In the genomic region with DNA sequence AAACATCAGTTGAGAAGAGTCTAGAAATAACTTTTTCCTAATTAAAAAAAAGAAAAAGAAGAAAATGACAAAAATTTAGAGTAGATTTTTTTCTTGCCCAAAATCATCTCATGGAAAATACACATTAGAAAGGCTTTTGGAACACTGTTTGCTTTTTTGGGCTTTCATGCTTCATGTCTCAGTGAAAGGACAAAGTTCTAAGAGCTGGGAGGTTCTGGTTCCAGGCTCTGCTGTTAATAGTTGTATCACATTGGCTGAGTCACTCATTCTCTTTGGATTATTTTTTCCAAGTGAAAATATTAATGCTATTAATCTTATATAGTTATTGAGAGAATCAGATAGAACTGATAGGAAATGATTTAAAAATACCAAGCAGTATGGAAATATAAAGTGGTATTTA, we compare ENCODE assay signal across 24 cellular contexts. TPM values are rescaled to one million over a fixed set of nuclear protein-coding genes. Genes with fewer than 3 reads are reported as not detected.
DNase-seq lines count a peak whose midpoint lies in the region; ATAC-seq, FAIRE-seq and TF ChIP-seq lines count a peak whose summit lies in the region.
"Had no signal": no experiment of that assay in that cellular context is flagged by ENCODE, and none has a peak within 500 bp of the region (broad histone marks: within the 10 kb centered on the region; RNA-seq: fewer than 3 reads in every experiment).

No MANE protein-coding gene starts in this region.

- no peak overlapping the region for H3K4me3 ChIP-seq in liver (ENCODE audit: low read depth in 1 of 3, low read length in 3 of 3)
- no peak overlapping the region for H3K4me3 ChIP-seq in HepG2 (replicated peaks in 1 of 3; ENCODE audit: insufficient read depth in 1 of 3, low read depth in 2 of 3, low read length in 3 of 3)
- no peak overlapping the region for H3K4me3 ChIP-seq in right atrium auricular region
- H3K4me3 ChIP-seq in smooth muscle cell, result no peak overlapping the region
- H3K4me3 ChIP-seq in CD4-positive, alpha-beta memory T cell (ENCODE audit: low read length in 2 of 2), result no peak overlapping the region
- H3K4me3 ChIP-seq in small intestine (ENCODE audit: low read depth in 1 of 2, low read length in 2 of 2), result no peak overlapping the region
- H3K4me3 ChIP-seq: SJSA1 had no signal

- H3K4me1 Mint-ChIP-seq in CD4-positive, alpha-beta memory T cell, result no peaks in the 10 kb centered on the region

- TF ChIP-seq EP300 in HepG2 (IDR thresholded peaks at IDR 0.05; ENCODE audit: low read depth in 2 of 2, low read length in 2 of 2) (no peak), HepG2 (CRISPR knock-in tag; IDR thresholded peaks at IDR 0.05; ENCODE audit: borderline replicate concordance) (no peak)

- POLR2A ChIA-PET in HepG2 (lab: Yijun Ruan, JAX), result no interaction called here
- POLR2A ChIA-PET in CD4-positive, alpha-beta memory T cell (lab: Charles Lee; ENCODE audit: partially characterized antibody), result no interaction called here

- H3F3A ChIP-seq in smooth muscle cell (ENCODE audit: low read depth), result no peaks in the 10 kb centered on the region

- no peaks in the 10 kb centered on the region for H3K27me3 ChIP-seq in liver (ENCODE audit: control insufficient read depth in 4 of 4, insufficient read depth in 4 of 4, low read length in 3 of 4)
- no peaks in the 10 kb centered on the region for H3K27me3 ChIP-seq in HepG2 (ENCODE audit: control insufficient read depth in 1 of 2, insufficient read depth in 2 of 2, low read length in 2 of 2)
- no peaks in the 10 kb centered on the region for H3K27me3 ChIP-seq in right atrium auricular region
- H3K27me3 ChIP-seq in smooth muscle cell (ENCODE audit: low read depth), result no peaks in the 10 kb centered on the region
- H3K27me3 ChIP-seq in CD4-positive, alpha-beta memory T cell (ENCODE audit: insufficient read depth, low read length), result no peaks in the 10 kb centered on the region
- H3K27me3 ChIP-seq in small intestine (ENCODE audit: control insufficient read depth in 2 of 2, insufficient read depth in 2 of 2, low read length in 2 of 2), result no peaks in the 10 kb centered on the region
- H3K27me3 ChIP-seq: SJSA1 had no signal

- intact Hi-C loops in HepG2 (cut with micrococcal nuclease; ENCODE audit: unreplicated experiment), result no loop called here
- intact Hi-C loops in CD4-positive, alpha-beta memory T cell (cut with micrococcal nuclease), result no loop called here

- TF ChIP-seq RAD21 in liver (IDR thresholded peaks at IDR 0.05), result peak; percentile 11 to 23
- no peak for TF ChIP-seq RAD21 in HepG2 (CRISPR knock-in tag; IDR thresholded peaks at IDR 0.05)

- H3K36me3 ChIP-seq in liver (ENCODE audit: control insufficient read depth in 4 of 4, insufficient read depth in 3 of 4, low read depth in 1 of 4, low read length in 3 of 4), result no peaks in the 10 kb centered on the region
- no peaks in the 10 kb centered on the region for H3K36me3 ChIP-seq in HepG2 (replicated peaks in 1 of 2; ENCODE audit: control insufficient read depth in 1 of 2, insufficient read depth in 2 of 2, low read length in 2 of 2)
- H3K36me3 ChIP-seq in right atrium auricular region, result no peaks in the 10 kb centered on the region
- no peaks in the 10 kb centered on the region for H3K36me3 ChIP-seq in smooth muscle cell (ENCODE audit: low read depth)
- H3K36me3 ChIP-seq in CD4-positive, alpha-beta memory T cell (ENCODE audit: insufficient read depth, low read length), result no peaks in the 10 kb centered on the region
- no peaks in the 10 kb centered on the region for H3K36me3 ChIP-seq in small intestine (ENCODE audit: control insufficient read depth in 2 of 2, insufficient read depth in 2 of 2, low read length in 2 of 2)
- H3K36me3 ChIP-seq: SJSA1 had no signal

- in situ Hi-C loops in HepG2 (cut with HindIII; ENCODE audit: extremely low pct_ligation_motif_present, low pct_unique_long_range_greater_than_20kb), result no loop called here

- no peaks in the 10 kb centered on the region for H4K20me1 ChIP-seq in HepG2 (ENCODE audit: insufficient read depth, low read length)
- no peaks in the 10 kb centered on the region for H4K20me1 ChIP-seq in smooth muscle cell (ENCODE audit: low read depth)

- H3K27me3 Mint-ChIP-seq in CD4-positive, alpha-beta memory T cell, result peaks cover 0 to 7% of the 10 kb centered on the region in 2 donors

- H3K4me3 Mint-ChIP-seq in CD4-positive, alpha-beta memory T cell, result no peak overlapping the region

- no peak overlapping the region for H3K9ac ChIP-seq in liver (ENCODE audit: low read depth in 1 of 2, low read length in 2 of 2)
- H3K9ac ChIP-seq in HepG2 (ENCODE audit: insufficient read depth, low read depth, low read length), result no peak overlapping the region
- H3K9ac ChIP-seq in smooth muscle cell (ENCODE audit: low read depth), result no peak overlapping the region

- H3K79me2 ChIP-seq in HepG2 (ENCODE audit: insufficient read depth, low read length) (no peaks in the 10 kb centered on the region), smooth muscle cell (ENCODE audit: low read depth) (no peaks in the 10 kb centered on the region)

- H3K27ac Mint-ChIP-seq in CD4-positive, alpha-beta memory T cell, result no peak overlapping the region

- H3K4me2 ChIP-seq in HepG2 (ENCODE audit: low read depth, low read length), result no peak overlapping the region
- peak overlapping the region; percentile 44 for H3K4me2 ChIP-seq in smooth muscle cell

- H3K4me1 ChIP-seq in liver (ENCODE audit: control insufficient read depth in 4 of 4, insufficient read depth in 4 of 4, low read length in 3 of 4), result peaks cover 4 to 39% (median 35%) of the 10 kb centered on the region in 4 donors
- H3K4me1 ChIP-seq in HepG2 (ENCODE audit: insufficient read depth, low read length), result no peaks in the 10 kb centered on the region
- peaks cover 0 to 19% of the 10 kb centered on the region in 2 donors for H3K4me1 ChIP-seq in right atrium auricular region
- no peaks in the 10 kb centered on the region for H3K4me1 ChIP-seq in smooth muscle cell (ENCODE audit: low read depth)
- no peaks in the 10 kb centered on the region for H3K4me1 ChIP-seq in CD4-positive, alpha-beta memory T cell (ENCODE audit: insufficient read depth, low read length)
- no peaks in the 10 kb centered on the region for H3K4me1 ChIP-seq in small intestine (ENCODE audit: control insufficient read depth in 2 of 2, insufficient read depth in 1 of 2, low read depth in 1 of 2, low read length in 1 of 2)

- H3K9me3 ChIP-seq in liver (ENCODE audit: control insufficient read depth in 4 of 4, low read length in 3 of 4), result no peaks in the 10 kb centered on the region
- no peaks in the 10 kb centered on the region for H3K9me3 ChIP-seq in HepG2 (ENCODE audit: low read length)
- no peaks in the 10 kb centered on the region for H3K9me3 ChIP-seq in right atrium auricular region
- no peaks in the 10 kb centered on the region for H3K9me3 ChIP-seq in smooth muscle cell (replicated peaks; ENCODE audit: low read depth)
- H3K9me3 ChIP-seq in CD4-positive, alpha-beta memory T cell (ENCODE audit: control insufficient read depth in 1 of 2, low read length in 2 of 2), result no peaks in the 10 kb centered on the region
- no peaks in the 10 kb centered on the region for H3K9me3 ChIP-seq in small intestine (ENCODE audit: control insufficient read depth, low read depth)
- H3K9me3 ChIP-seq: SJSA1 had no signal

- no peak for DNase-seq in HepG2 (ENCODE audit: low spot score)
- DNase-seq in right atrium auricular region (ENCODE audit: low spot score), result no peak
- no peak for DNase-seq in smooth muscle cell (lab: John Stamatoyannopoulos, UW; ENCODE audit: unreplicated experiment)
- DNase-seq in CD4-positive, alpha-beta memory T cell, result no peak
- DNase-seq in NCI-H2171 (lab: John Stamatoyannopoulos, UW), result no peak
- no peak for DNase-seq in SHP77 treated with DMSO at 0.1 percent for 48 hours (lab: John Stamatoyannopoulos, UW)
- no peak for DNase-seq in small intestine
- DNase-seq: DMS153, Kasumi-1, NCI-H1092 treated with DMSO at 0.1 percent for 48 hours, NCI-H1436, NCI-H187, NCI-H2081 treated with DMSO at 0.1 percent for 48 hours, NCI-H524, NCI-H748 treated with DMSO at 0.1 percent for 48 hours had no signal

- ATAC-seq in HepG2, result no peak

- H3K9me3 Mint-ChIP-seq in CD4-positive, alpha-beta memory T cell, result no peaks in the 10 kb centered on the region

- no peaks in the 10 kb centered on the region for H3K36me3 Mint-ChIP-seq in CD4-positive, alpha-beta memory T cell

- FAIRE-seq in HepG2 (lab: Jason Lieb, UNC) (no peak), small intestine (lab: Jason Lieb, UNC) (no peak)
- FAIRE-seq: GM18507, H54, RCC 7860 had no signal

- H3K27ac ChIP-seq in liver (ENCODE audit: low read depth in 1 of 2, low read length in 2 of 2) (peak overlapping the region in 1 of 2 donors; percentile 60), HepG2 (ENCODE audit: extremely low read length, insufficient read depth, low read length) (no peak overlapping the region), right atrium auricular region (peak overlapping the region; percentile 31 to 61), smooth muscle cell (ENCODE audit: low read depth) (no peak overlapping the region), small intestine (ENCODE audit: low read depth in 1 of 2, low read length in 1 of 2) (no peak overlapping the region)
- H3K27ac ChIP-seq in CD4-positive, alpha-beta memory T cell (ENCODE audit: low read depth, low read length), result no peak overlapping the region
- H3K27ac ChIP-seq: HL-60, SJSA1 had no signal

- H2AFZ ChIP-seq in HepG2 (ENCODE audit: low read length), result no peak overlapping the region
- H2AFZ ChIP-seq in smooth muscle cell (ENCODE audit: low read depth), result no peak overlapping the region

- CTCF ChIA-PET in HepG2 (lab: Yijun Ruan, JAX; ENCODE audit: low intra/inter-chr PET ratio, low total read pairs), result no interaction called here
- CTCF ChIA-PET in CD4-positive, alpha-beta memory T cell (lab: Charles Lee; ENCODE audit: partially characterized antibody), result no interaction called here

- TF ChIP-seq CTCF in liver (IDR thresholded peaks at IDR 0.05; ENCODE audit: low read depth, low read length, missing input control) (no peak), HepG2 (CRISPR knock-in tag; IDR thresholded peaks at IDR 0.05) (no peak), right atrium auricular region (IDR thresholded peaks at IDR 0.05) (no peak), smooth muscle cell (IDR thresholded peaks at IDR 0.05; ENCODE audit: borderline replicate concordance, insufficient read depth, poor library complexity, severe bottlenecking) (no peak)

- no TSS peak for BruUV-seq in HepG2 (replicated peaks; lab: Mats Ljungman, UMichigan)

- no peak for TF ChIP-seq POLR2A in HepG2 (IDR thresholded peaks at IDR 0.05; ENCODE audit: insufficient read depth in 1 of 2, low read depth in 2 of 2, low read length in 2 of 2)

RNA-seq across cellular contexts. Expression of gene ETNPPL, which starts 32.9 kb away (rescaled TPM):
- total RNA-seq in liver (10 to 100 TPM in 1 of 2 donors, 1 to 10 TPM in 1; 2.5 to 43.3 TPM), HepG2 (2016; rRNA removed; fragmentation: Illumina TruSeq; extraction: Trizol) (6.0 and 10.2 TPM in 2 replicates), right atrium auricular region (1 to 10 TPM in 1 of 2 donors, under 1 TPM in 1; 0.75 to 5.7 TPM), smooth muscle cell (not detected in 2 replicates)
- polyA plus RNA-seq in liver (10 to 100 TPM; 17.7 to 32.8 TPM), HepG2 (2011; rRNA removed) (0.86 and 1.4 TPM in 2 replicates), smooth muscle cell (not detected in 2 replicates), small intestine (under 1 TPM in 2 of 3 donors, not detected in 1; 0.39 to 0.45 TPM)
- total RNA-seq in HepG2 (2016; cell fraction: cytosol; rRNA removed; fragmentation: Illumina TruSeq; extraction: Trizol; ENCODE audit: low read depth), result 3.0 and 4.4 TPM in 2 replicates
- 7.5 and 9.8 TPM in 2 replicates for total RNA-seq in HepG2 (2016; cell fraction: insoluble cytoplasmic fraction; rRNA removed; fragmentation: Illumina TruSeq; extraction: Trizol)
- total RNA-seq in HepG2 (2016; cell fraction: membrane; rRNA removed; fragmentation: Illumina TruSeq; extraction: Trizol), result 5.9 and 6.0 TPM in 2 replicates
- 5.5 and 6.7 TPM in 2 replicates for total RNA-seq in HepG2 (2016; cell fraction: nucleus; rRNA removed; fragmentation: Illumina TruSeq; extraction: Trizol)
- polyA plus RNA-seq in HepG2 (2011; cell fraction: cytosol; rRNA removed), result 0.40 and 0.90 TPM in 2 replicates
- polyA plus RNA-seq in HepG2 (2011; cell fraction: nucleus; rRNA removed), result 0.51 and 1.2 TPM in 2 replicates
- 0.34 and 0.75 TPM in 2 replicates for polyA plus RNA-seq in HepG2 (2012)
- polyA plus RNA-seq in HepG2 (2016; cell fraction: cytosol; fragmentation: Illumina TruSeq; extraction: Trizol; ENCODE audit: low read depth), result 1.9 and 2.0 TPM in 2 replicates
- 8.9 and 10.3 TPM in 2 replicates for polyA plus RNA-seq in HepG2 (2016; cell fraction: insoluble cytoplasmic fraction; fragmentation: Illumina TruSeq; extraction: Trizol; ENCODE audit: low read depth)
- polyA plus RNA-seq in HepG2 (2016; cell fraction: membrane; fragmentation: Illumina TruSeq; extraction: Trizol; ENCODE audit: low read depth), result 3.3 and 4.1 TPM in 2 replicates
- polyA plus RNA-seq in HepG2 (2016; cell fraction: nucleus; fragmentation: Illumina TruSeq; extraction: Trizol; ENCODE audit: insufficient read depth, low read depth), result 5.1 and 6.3 TPM in 2 replicates
- 1.4 and 2.0 TPM in 2 replicates for polyA minus RNA-seq in HepG2 (2011; rRNA and poly(A)+ RNA removed; ENCODE audit: low replicate concordance)
- polyA minus RNA-seq in HepG2 (2011; cell fraction: cytosol; rRNA and poly(A)+ RNA removed), result 1.5 TPM in 1 of 2 replicates, not detected in the other
- 2.2 and 3.7 TPM in 2 replicates for polyA minus RNA-seq in HepG2 (2011; cell fraction: nucleus; rRNA and poly(A)+ RNA removed)
- not detected for total RNA-seq in CD4-positive, alpha-beta memory T cell
- polyA plus RNA-seq in CD4-positive, alpha-beta memory T cell, result not detected
- total RNA-seq: A172, M059J, SJSA1 had no signal
- polyA plus RNA-seq: BJ had no signal

Comparison
In these comparisons a context has a peak if more than half of its experiments do, and no peak if none do; other contexts are left out.
1. H3K27ac ChIP-seq: peak in right atrium auricular region (2 of 2); none in HepG2 (single experiment), smooth muscle cell (single experiment), CD4-positive, alpha-beta memory T cell (single experiment) and small intestine (0 of 2).